22 cellular contexts compared by ENCODE assay signal in genomic region chr4:183146478-183146877, GRCh38. TPM values are rescaled to one million over a fixed set of nuclear protein-coding genes. Genes with fewer than 3 reads are reported as not detected.
DNase-seq lines count a peak whose midpoint lies in the region; ATAC-seq and TF ChIP-seq lines count a peak whose summit lies in the region.
"Had no signal": no experiment of that assay in that cellular context is flagged by ENCODE, and none has a peak within 500 bp of the region (broad histone marks: within the 10 kb centered on the region; RNA-seq: fewer than 3 reads in every experiment).

No MANE protein-coding gene starts in this region.

- no peak overlapping the region for H3K4me3 ChIP-seq in right atrium auricular region
- H3K4me3 ChIP-seq: BLaER1, mucosa of descending colon had no signal

- H3K4me1 ChIP-seq in right atrium auricular region = peaks cover 0 to 52% of the 10 kb centered on the region in 2 donors

- no peak overlapping the region for H3K4me3 Mint-ChIP-seq in T-helper 17 cell
- no peak overlapping the region for H3K4me3 Mint-ChIP-seq in activated naive CD4-positive, alpha-beta T cell treated with anti-CD3 and anti-CD28 coated beads, Interleukin-2, amount 10 ng/mL, durations not matched to agents 7 days and 5 days
- H3K4me3 Mint-ChIP-seq: activated CD8-positive, alpha-beta T cell treated with anti-CD3 and anti-CD28 coated beads for 36 hours had no signal

- CTCF ChIA-PET in activated naive CD4-positive, alpha-beta T cell treated with anti-CD3 and anti-CD28 coated beads, Interleukin-2, amount 10 ng/mL, durations not matched to agents 7 days and 5 days (lab: Charles Lee) = no interaction called here

- H3K36me3 ChIP-seq in right atrium auricular region = no peaks in the 10 kb centered on the region
- H3K36me3 ChIP-seq: BLaER1 had no signal

- peak overlapping the region; percentile 70 for H3K27ac Mint-ChIP-seq in T-helper 17 cell
- no peak overlapping the region for H3K27ac Mint-ChIP-seq in activated naive CD4-positive, alpha-beta T cell treated with anti-CD3 and anti-CD28 coated beads, Interleukin-2, amount 10 ng/mL, durations not matched to agents 7 days and 5 days
- H3K27ac Mint-ChIP-seq: activated CD8-positive, alpha-beta T cell treated with anti-CD3 and anti-CD28 coated beads for 36 hours had no signal

- H3K9me3 Mint-ChIP-seq in activated naive CD4-positive, alpha-beta T cell treated with anti-CD3 and anti-CD28 coated beads, Interleukin-2, amount 10 ng/mL, durations not matched to agents 7 days and 5 days = no peaks in the 10 kb centered on the region
- H3K9me3 Mint-ChIP-seq: activated CD8-positive, alpha-beta T cell treated with anti-CD3 and anti-CD28 coated beads for 36 hours had no signal

- DNase-seq in T-helper 17 cell (no peak), right atrium auricular region (ENCODE audit: low spot score) (no peak), putamen (ENCODE audit: low spot score) (peak; percentile 24), NCI-H510A (lab: John Stamatoyannopoulos, UW) (no peak), NCI-H526 (lab: John Stamatoyannopoulos, UW) (no peak)
- DNase-seq in activated naive CD4-positive, alpha-beta T cell treated with anti-CD3 and anti-CD28 coated beads, Interleukin-2, amount 10 ng/mL, durations not matched to agents 7 days and 5 days = no peak
- DNase-seq: activated CD8-positive, alpha-beta T cell treated with anti-CD3 and anti-CD28 coated beads for 36 hours; activated gamma-delta T cell; cerebellar nuclear complex; COR-L47; DND-41; mucosa of descending colon; NCI-H1092 treated with DMSO at 0.1 percent for 48 hours; NCI-H2029 treated with DMSO at 0.1 percent for 48 hours; NCI-H345; PC-3; SHP77 had no signal

- H3K27me3 ChIP-seq in right atrium auricular region = no peaks in the 10 kb centered on the region
- H3K27me3 ChIP-seq: BLaER1 had no signal

- H3K9me3 ChIP-seq in T-helper 17 cell (ENCODE audit: control insufficient read depth, low read length, poor library complexity, severe bottlenecking) = no peaks in the 10 kb centered on the region
- no peaks in the 10 kb centered on the region for H3K9me3 ChIP-seq in right atrium auricular region
- H3K9me3 ChIP-seq: BLaER1, mucosa of descending colon had no signal

- ATAC-seq in GM18511 (IDR thresholded peaks at IDR 0.05; ENCODE audit: unreplicated experiment) = peak; percentile 49
- ATAC-seq in T-helper 17 cell = no peak
- no peak for ATAC-seq in HG02938 (IDR thresholded peaks at IDR 0.05; ENCODE audit: unreplicated experiment)
- ATAC-seq: activated CD4-positive, CD25-positive, alpha-beta regulatory T cell treated with anti-CD3 and anti-CD28 coated beads, Interleukin-2, amount 50 U/mL, for 24 hours; activated CD8-positive, alpha-beta T cell treated with anti-CD3 and anti-CD28 coated beads for 36 hours; mucosa of descending colon; PC-3 had no signal

- H3K4me1 Mint-ChIP-seq in T-helper 17 cell = peaks cover 12% of the 10 kb centered on the region
- H3K4me1 Mint-ChIP-seq in activated naive CD4-positive, alpha-beta T cell treated with anti-CD3 and anti-CD28 coated beads, Interleukin-2, amount 10 ng/mL, durations not matched to agents 7 days and 5 days = no peaks in the 10 kb centered on the region

- no peak for TF ChIP-seq CTCF in right atrium auricular region (IDR thresholded peaks at IDR 0.05)

- H3K27me3 Mint-ChIP-seq in T-helper 17 cell = peaks cover 5% of the 10 kb centered on the region
- H3K27me3 Mint-ChIP-seq in activated naive CD4-positive, alpha-beta T cell treated with anti-CD3 and anti-CD28 coated beads, Interleukin-2, amount 10 ng/mL, durations not matched to agents 7 days and 5 days = no peaks in the 10 kb centered on the region

- no peaks in the 10 kb centered on the region for H3K36me3 Mint-ChIP-seq in T-helper 17 cell (ENCODE audit: low read depth)
- H3K36me3 Mint-ChIP-seq in activated naive CD4-positive, alpha-beta T cell treated with anti-CD3 and anti-CD28 coated beads, Interleukin-2, amount 10 ng/mL, durations not matched to agents 7 days and 5 days = no peaks in the 10 kb centered on the region

- peak overlapping the region; percentile 13 to 47 for H3K27ac ChIP-seq in right atrium auricular region
- H3K27ac ChIP-seq: BLaER1, epithelial cell of prostate had no signal

RNA-seq across cellular contexts. Expression of gene WWC2, which starts 47.4 kb away (rescaled TPM):
- total RNA-seq in T-helper 17 cell (1 to 10 TPM; 5.8 to 6.3 TPM), right atrium auricular region (10 to 100 TPM; 22.4 to 22.7 TPM)
